Comparison of ENCODE assay signal across 8 cellular contexts in genomic region chr1:181021155-181021554, GRCh38. TPM values are rescaled to one million over a fixed set of nuclear protein-coding genes. Genes with fewer than 3 reads are reported as not detected.
DNase-seq lines count a peak whose midpoint lies in the region; ATAC-seq and TF ChIP-seq lines count a peak whose summit lies in the region.

No MANE protein-coding gene starts in this region.

- no peaks in the 10 kb centered on the region for H3K27me3 ChIP-seq in CD4-positive, alpha-beta T cell (ENCODE audit: control insufficient read depth, insufficient read depth, low read length)
- H3K27me3 ChIP-seq in MG63: no peaks in the 10 kb centered on the region
- no peaks in the 10 kb centered on the region for H3K27me3 ChIP-seq in duodenal mucosa (ENCODE audit: control insufficient read depth in 1 of 2, insufficient read depth in 2 of 2, low read length in 2 of 2)
- peaks cover 3% of the 10 kb centered on the region for H3K27me3 ChIP-seq in neuron (ENCODE audit: insufficient read depth, low read length)

- H3K27ac Mint-ChIP-seq in CD4-positive, alpha-beta T cell: peak overlapping the region; percentile 98

- no peaks in the 10 kb centered on the region for H3K9me3 Mint-ChIP-seq in CD4-positive, alpha-beta T cell

- CTCF ChIA-PET in CD4-positive, alpha-beta T cell (lab: Charles Lee): interaction anchor here (1.6 to 1.8 kb wide), 2 partner anchors 60 to 129 kb away, joined by 3 to 4 read pairs; no protein-coding TSS in a partner anchor

- H3K4me1 Mint-ChIP-seq in CD4-positive, alpha-beta T cell (ENCODE audit: low read depth): peaks cover 47% of the 10 kb centered on the region

- no peak for DNase-seq in CD4-positive, alpha-beta T cell
- no peak for DNase-seq in MG63
- DNase-seq in GM13977 (ENCODE audit: low spot score): no peak
- no peak for DNase-seq in HT-29 (ENCODE audit: low spot score)

- H3K4me1 ChIP-seq in duodenal mucosa (ENCODE audit: control insufficient read depth in 1 of 2, insufficient read depth in 2 of 2, low read length in 2 of 2): peaks cover 25 to 26% of the 10 kb centered on the region in 2 donors
- H3K4me1 ChIP-seq in neuron (ENCODE audit: insufficient read depth, low read length): peaks cover 15% of the 10 kb centered on the region

- peak overlapping the region; percentile 79 to 91 for H3K9ac ChIP-seq in duodenal mucosa (ENCODE audit: low read depth in 1 of 2, low read length in 2 of 2)

- H3K27me3 Mint-ChIP-seq in CD4-positive, alpha-beta T cell: peaks cover 12% of the 10 kb centered on the region

- H3K4me3 Mint-ChIP-seq in CD4-positive, alpha-beta T cell: peak overlapping the region; percentile 99

- H3K36me3 Mint-ChIP-seq in CD4-positive, alpha-beta T cell (ENCODE audit: low read depth): peaks cover 22% of the 10 kb centered on the region

- no peak for TF ChIP-seq CTCF in CD4-positive, alpha-beta T cell (IDR thresholded peaks at IDR 0.05)
- no peak for TF ChIP-seq CTCF in GM13977 (IDR thresholded peaks at IDR 0.05; ENCODE audit: extremely low read depth, insufficient read depth, missing control alignments)

- no peak for ATAC-seq in CD4-positive, alpha-beta T cell (ENCODE audit: poor library complexity)
- no peak for ATAC-seq in HG03095 (IDR thresholded peaks at IDR 0.05; ENCODE audit: unreplicated experiment)
- ATAC-seq in GM18861 (IDR thresholded peaks at IDR 0.05; ENCODE audit: unreplicated experiment): no peak

- in situ Hi-C loops in GM13977 (cut with MboI; ENCODE audit: low pct_unique_long_range_greater_than_20kb, low sequenced_read_pairs, unreplicated experiment): loop anchor here (25.0 kb wide), 1 partner anchor 509 kb away; the partner anchor contains the start of gene ACBD6

- no peak overlapping the region for H2AFZ ChIP-seq in neuron (ENCODE audit: low read depth, low read length)

- H3K4me3 ChIP-seq in MG63 (peak overlapping the region; percentile 88), duodenal mucosa (ENCODE audit: low read depth in 1 of 2, low read length in 2 of 2) (peak overlapping the region; percentile 94 to 96), neuron (ENCODE audit: low read length) (peak overlapping the region; percentile 98)

- peaks cover 7% of the 10 kb centered on the region; the same call in 1 of the 2 replicates for H3K36me3 ChIP-seq in MG63
- no peaks in the 10 kb centered on the region for H3K36me3 ChIP-seq in duodenal mucosa (ENCODE audit: control insufficient read depth in 1 of 2, insufficient read depth in 2 of 2, low read length in 2 of 2)
- H3K36me3 ChIP-seq in neuron (ENCODE audit: insufficient read depth, low read length): peaks cover 6% of the 10 kb centered on the region

- intact Hi-C loops in CD4-positive, alpha-beta T cell (cut with DNase I, micrococcal nuclease): loop anchor here in 1 of 2 experiments (5.0 to 10.0 kb wide), 8 partner anchors 64 to 1146 kb away; partner anchors contain the start of genes ACBD6, IER5, QSOX1 and TOR1AIP2

- no peaks in the 10 kb centered on the region for H3K9me3 ChIP-seq in CD4-positive, alpha-beta T cell (ENCODE audit: control insufficient read depth, low read length)
- H3K9me3 ChIP-seq in MG63 (no peaks in the 10 kb centered on the region), duodenal mucosa (ENCODE audit: control insufficient read depth in 1 of 2, low read length in 2 of 2) (no peaks in the 10 kb centered on the region), neuron (ENCODE audit: low read length) (no peaks in the 10 kb centered on the region)

- peak overlapping the region; percentile 83 for H3K27ac ChIP-seq in CD4-positive, alpha-beta T cell (ENCODE audit: low read depth, low read length)
- H3K27ac ChIP-seq in duodenal mucosa (ENCODE audit: low read depth, low read length): no peak overlapping the region

- POLR2A ChIA-PET in CD4-positive, alpha-beta T cell (lab: Charles Lee): interaction anchor here (1.0 to 5.2 kb wide), 7 partner anchors 8 to 139 kb away, joined by 3 to 52 read pairs (median 5); partner anchors contain the start of genes IER5 and MR1

RNA-seq across cellular contexts. Expression of gene STX6, which starts 1.5 kb away (rescaled TPM):
- 1 to 10 TPM; 4.9 to 5.1 TPM for total RNA-seq in CD4-positive, alpha-beta T cell
- 23.8 and 27.7 TPM in 2 replicates for total RNA-seq in MG63 (2014; rRNA removed; shearing (Covaris generic); ENCODE audit: low replicate concordance)
- total RNA-seq in HT-29 (2014; rRNA removed; shearing (Covaris generic)): 11.2 and 11.5 TPM in 2 replicates

RNA-seq across cellular contexts. Expression of gene MR1, which starts 12.6 kb away (rescaled TPM):
- 10 to 100 TPM; 16.2 to 18.1 TPM for total RNA-seq in CD4-positive, alpha-beta T cell
- total RNA-seq in MG63 (2014; rRNA removed; shearing (Covaris generic); ENCODE audit: low replicate concordance): 7.6 and 15.3 TPM in 2 replicates
- total RNA-seq in HT-29 (2014; rRNA removed; shearing (Covaris generic)): 0.74 and 1.5 TPM in 2 replicates
